In the genomic region with DNA sequence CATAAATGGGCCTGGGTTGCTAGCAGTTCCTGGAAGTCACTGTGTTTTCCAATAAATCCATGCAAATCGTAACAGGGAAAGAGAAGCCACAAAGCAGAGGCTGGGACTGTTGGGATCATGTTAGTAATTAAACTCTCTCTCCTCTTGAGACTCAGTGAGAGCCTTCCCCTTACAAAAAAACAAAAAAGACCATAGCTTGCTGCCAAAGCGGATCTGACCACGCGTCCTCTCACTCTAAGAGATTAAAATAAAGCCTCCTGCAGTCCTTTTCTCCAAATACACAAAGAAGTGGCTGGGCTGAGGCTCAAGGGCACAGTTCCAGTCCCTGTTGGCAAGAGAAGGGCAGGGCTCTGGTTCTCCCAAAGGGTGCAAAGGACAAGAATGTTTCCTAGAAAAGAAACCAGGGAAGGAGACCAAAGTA, we compare ENCODE assay signal across 10 cellular contexts. TPM values are rescaled to one million over a fixed set of nuclear protein-coding genes. Genes with fewer than 3 reads are reported as not detected.
DNase-seq lines count a peak whose midpoint lies in the region; FAIRE-seq and TF ChIP-seq lines count a peak whose summit lies in the region.
"Had no signal": no experiment of that assay in that cellular context is flagged by ENCODE, and none has a peak within 500 bp of the region (broad histone marks: within the 10 kb centered on the region; RNA-seq: fewer than 3 reads in every experiment).

No MANE protein-coding gene starts in this region.

- H3K4me1 Mint-ChIP-seq in nephron progenitor cell: peaks cover 10% of the 10 kb centered on the region

- peaks cover 26% of the 10 kb centered on the region for H3K36me3 Mint-ChIP-seq in nephron progenitor cell (ENCODE audit: low read depth)

- H3K36me3 ChIP-seq in uterus: no peaks in the 10 kb centered on the region

- FAIRE-seq in frontal cortex (lab: Jason Lieb, UNC): no peak

- peaks cover 7% of the 10 kb centered on the region for H3K27me3 Mint-ChIP-seq in nephron progenitor cell (ENCODE audit: low read depth, poor library complexity)

- H3K27ac ChIP-seq in uterus (peak overlapping the region; percentile 69 to 76), RWPE1 (no peak overlapping the region)
- H3K27ac ChIP-seq: BLaER1 had no signal

- TF ChIP-seq CTCF in nephron progenitor cell (IDR thresholded peaks at IDR 0.05) (no peak), uterus (IDR thresholded peaks at IDR 0.05) (no peak), RWPE1 (conservative IDR thresholded peaks at IDR 0.05; ENCODE audit: low read depth) (no peak)

- no peak overlapping the region for H3K4me3 Mint-ChIP-seq in nephron progenitor cell
- H3K4me3 Mint-ChIP-seq: T-helper 1 cell treated with Interleukin-12 subunit alpha and Interleukin-12 subunit beta and Interleukin-4 antibody, amounts not matched to agents 30 μg/mL and 1 μg/mL, for 36 hours had no signal

- H3K4me1 ChIP-seq in uterus: no peaks in the 10 kb centered on the region
- H3K4me1 ChIP-seq: BLaER1 had no signal

- H3K9me3 Mint-ChIP-seq in nephron progenitor cell: no peaks in the 10 kb centered on the region

- POLR2A ChIA-PET in RWPE1 (lab: Yijun Ruan, JAX; ENCODE audit: low non-redundant PET): no interaction called here

- H3K27me3 ChIP-seq in uterus: no peaks in the 10 kb centered on the region
- H3K27me3 ChIP-seq: BLaER1 had no signal

- no peak for TF ChIP-seq POLR2A in uterus (IDR thresholded peaks at IDR 0.05)

- intact Hi-C loops in uterus (cut with DNase I; ENCODE audit: low total_unique reads): no loop called here

- H3K9me3 ChIP-seq in uterus: no peaks in the 10 kb centered on the region

- CTCF ChIA-PET in RWPE1 (lab: Yijun Ruan, JAX): interaction anchor here (0.5 kb wide), 1 partner anchor 13 kb away, joined by 3 read pairs; no protein-coding TSS in a partner anchor

- peak; percentile 25 for DNase-seq in activated CD8-positive, alpha-beta memory T cell treated with anti-CD3 and anti-CD28 coated beads, Interleukin-2, amount 50 U/mL, for 48 hours
- no peak for DNase-seq in activated CD8-positive, alpha-beta memory T cell treated with anti-CD3 and anti-CD28 coated beads, Interleukin-2, amount 50 U/mL, for 4 hours
- peak; percentile 34 to 41 for DNase-seq in frontal cortex (ENCODE audit: low spot score in 2 of 2)
- no peak for DNase-seq in nephron progenitor cell
- DNase-seq in uterus: peak; percentile 40 to 59
- DNase-seq in SHP77 (lab: John Stamatoyannopoulos, UW): no peak
- no peak for DNase-seq in Kasumi-1 (lab: John Stamatoyannopoulos, UW)
- no peak for DNase-seq in RWPE1 (ENCODE audit: low spot score)

- peak overlapping the region in 1 of 2 donors; percentile 9 for H3K4me3 ChIP-seq in uterus
- H3K4me3 ChIP-seq: BLaER1 had no signal

- H3K27ac Mint-ChIP-seq in nephron progenitor cell: peak overlapping the region; percentile 83
- H3K27ac Mint-ChIP-seq: T-helper 1 cell treated with Interleukin-12 subunit alpha and Interleukin-12 subunit beta and Interleukin-4 antibody, amounts not matched to agents 30 μg/mL and 1 μg/mL, for 36 hours had no signal

RNA-seq across cellular contexts. Expression of a gene that starts 38.5 kb away (rescaled TPM):
- total RNA-seq in frontal cortex (20.4 TPM), uterus (10 to 100 TPM; 18.2 to 74.0 (median 40.3) TPM)

RNA-seq across cellular contexts. Expression of a gene that starts 40.2 kb away (rescaled TPM):
- total RNA-seq in frontal cortex (104 TPM), uterus (100 to 1,000 TPM; 117 to 195 (median 147) TPM)

Comparison
In these comparisons a context has a peak if more than half of its experiments do, and no peak if none do; other contexts are left out.
1. DNase-seq: peak in activated CD8-positive, alpha-beta memory T cell treated with anti-CD3 and anti-CD28 coated beads, Interleukin-2, amount 50 U/mL, for 48 hours (single experiment), frontal cortex (2 of 2) and uterus (2 of 2); none in activated CD8-positive, alpha-beta memory T cell treated with anti-CD3 and anti-CD28 coated beads, Interleukin-2, amount 50 U/mL, for 4 hours (single experiment), nephron progenitor cell (single experiment), SHP77 (0 of 2), Kasumi-1 (0 of 2) and RWPE1 (single experiment).